In genomic region chr17:9202572-9202971, GRCh38 we compare ENCODE assay signal across 1 cellular context.
TF ChIP-seq lines count a peak whose summit lies in the region.

No MANE protein-coding gene starts in this region.

TF ChIP-seq in GM12878, 131 proteins besides CTCF, POLR2A, EP300 and RAD21 (continued from another document):
- no peak for TF ChIP-seq ZBTB11 (CRISPR knock-in tag; IDR thresholded peaks at IDR 0.05)
- no peak for TF ChIP-seq MYB (IDR thresholded peaks at IDR 0.05; ENCODE audit: borderline replicate concordance, low read depth, low read length)
- TF ChIP-seq CREB1 (IDR thresholded peaks at IDR 0.05; ENCODE audit: low read depth), result no peak
- peak; percentile 20; the same call in 1 of the 2 replicates for TF ChIP-seq MLLT1 (IDR thresholded peaks at IDR 0.05)
TF ChIP-seq in GM12878: peak in this region for 1.
